16 cellular contexts compared by ENCODE assay signal in genomic region chrX:25022499-25023325, GRCh38. TPM values are rescaled to one million over a fixed set of nuclear protein-coding genes. Genes with fewer than 3 reads are reported as not detected.
DNase-seq lines count a peak whose midpoint lies in the region; ATAC-seq and TF ChIP-seq lines count a peak whose summit lies in the region.
"Had no signal": no experiment of that assay in that cellular context is flagged by ENCODE, and none has a peak within 500 bp of the region (broad histone marks: within the 10 kb centered on the region; RNA-seq: fewer than 3 reads in every experiment).

No MANE protein-coding gene starts in this region.

- H3K4me1 Mint-ChIP-seq in chondrocyte (ENCODE audit: low read depth), result peaks cover 20% of the 10 kb centered on the region
- H3K4me1 Mint-ChIP-seq in nephron, result peaks cover 45% of the 10 kb centered on the region

- no peak overlapping the region for H3K4me3 ChIP-seq in GM06990 (replicated peaks; ENCODE audit: low read depth, low read length)
- H3K4me3 ChIP-seq in H7 (ENCODE audit: insufficient read depth, low read depth, low read length), result peak overlapping the region; percentile 29
- H3K4me3 ChIP-seq: gastroesophageal sphincter, SK-N-MC had no signal

- ATAC-seq in omental fat pad (ENCODE audit: low FRiP score) (no peak), HG02610 (IDR thresholded peaks at IDR 0.05; ENCODE audit: unreplicated experiment) (no peak)
- ATAC-seq: gastroesophageal sphincter had no signal

- H3K9me3 Mint-ChIP-seq in chondrocyte (ENCODE audit: low read depth) (no peaks in the 10 kb centered on the region), nephron (no peaks in the 10 kb centered on the region)
- H3K9me3 Mint-ChIP-seq: activated naive CD4-positive, alpha-beta T cell treated with anti-CD3 and anti-CD28 coated beads, Interleukin-2, amount 50 U/mL, for 72 hours had no signal

- DNase-seq in GM06990 (ENCODE audit: extremely low read depth, insufficient read length), result no peak
- DNase-seq in H7, result peak; percentile 87
- no peak for DNase-seq in chondrocyte (ENCODE audit: low spot score)
- no peak for DNase-seq in posterior vena cava (ENCODE audit: low spot score)
- DNase-seq in omental fat pad (ENCODE audit: low spot score), result no peak
- DNase-seq in HCEC 1CT, result no peak
- DNase-seq: NCI-H187 had no signal

- H3K27me3 ChIP-seq in GM06990 (replicated peaks; ENCODE audit: control insufficient read depth, insufficient read depth, low read length) (no peaks in the 10 kb centered on the region; the same call in none of the 2 replicates), H7 (ENCODE audit: control insufficient read depth, insufficient read depth, low read length) (peaks cover 76% of the 10 kb centered on the region)

- peak overlapping the region; percentile 19 for H3K4me3 Mint-ChIP-seq in chondrocyte (ENCODE audit: unreplicated experiment)
- H3K4me3 Mint-ChIP-seq in nephron, result peak overlapping the region in 1 of 3 experiments; percentile 57

- peaks cover 82% of the 10 kb centered on the region for H3K27me3 Mint-ChIP-seq in chondrocyte (ENCODE audit: low read depth)
- H3K27me3 Mint-ChIP-seq in nephron (ENCODE audit: low read depth), result peaks cover 97% of the 10 kb centered on the region

- TF ChIP-seq CTCF in GM06990 (IDR thresholded peaks at IDR 0.05; ENCODE audit: insufficient read depth, low read length, poor library complexity, severe bottlenecking) (peak; percentile 28), chondrocyte (IDR thresholded peaks at IDR 0.05) (peak; percentile 55), nephron (IDR thresholded peaks at IDR 0.05; ENCODE audit: unreplicated experiment in 3 of 3) (peak in 2 of 3 experiments; percentile 14 to 21), omental fat pad (IDR thresholded peaks at IDR 0.05) (no peak)

- H3K36me3 ChIP-seq in GM06990 (ENCODE audit: control insufficient read depth, insufficient read depth, low read length) (no peaks in the 10 kb centered on the region), H7 (replicated peaks; ENCODE audit: control insufficient read depth, insufficient read depth, low read length) (no peaks in the 10 kb centered on the region)
- H3K36me3 ChIP-seq: gastroesophageal sphincter had no signal

- intact Hi-C loops in posterior vena cava (cut with DNase I), result no loop called here

- peaks cover 1% of the 10 kb centered on the region for H3K36me3 Mint-ChIP-seq in chondrocyte (ENCODE audit: low read depth)
- H3K36me3 Mint-ChIP-seq in nephron (ENCODE audit: low read depth), result no peaks in the 10 kb centered on the region

- H3K27ac Mint-ChIP-seq in chondrocyte (ENCODE audit: unreplicated experiment) (no peak overlapping the region), nephron (no peak overlapping the region)

RNA-seq across cellular contexts. Expression of gene ARX, which starts 6.9 kb away (rescaled TPM):
- not detected in 2 replicates for total RNA-seq in H7 (2014; rRNA removed; shearing (Covaris generic))
- total RNA-seq in chondrocyte (not detected in 3 replicates), posterior vena cava (not detected), omental fat pad (not detected)
- total RNA-seq: activated naive CD4-positive, alpha-beta T cell treated with anti-CD3 and anti-CD28 coated beads, Interleukin-2, amount 50 U/mL, for 72 hours; cerebellum; Daoy; gastroesophageal sphincter; MCF 10A; mucosa of gallbladder had no signal

Comparison
In these comparisons a context has a peak if more than half of its experiments do, and no peak if none do; other contexts are left out.
1. CTCF ChIP-seq: peak in GM06990 (single experiment), chondrocyte (single experiment) and nephron (2 of 3); none in omental fat pad (0 of 3).